Comparison of ENCODE assay signal across 9 cellular contexts in the genomic region with DNA sequence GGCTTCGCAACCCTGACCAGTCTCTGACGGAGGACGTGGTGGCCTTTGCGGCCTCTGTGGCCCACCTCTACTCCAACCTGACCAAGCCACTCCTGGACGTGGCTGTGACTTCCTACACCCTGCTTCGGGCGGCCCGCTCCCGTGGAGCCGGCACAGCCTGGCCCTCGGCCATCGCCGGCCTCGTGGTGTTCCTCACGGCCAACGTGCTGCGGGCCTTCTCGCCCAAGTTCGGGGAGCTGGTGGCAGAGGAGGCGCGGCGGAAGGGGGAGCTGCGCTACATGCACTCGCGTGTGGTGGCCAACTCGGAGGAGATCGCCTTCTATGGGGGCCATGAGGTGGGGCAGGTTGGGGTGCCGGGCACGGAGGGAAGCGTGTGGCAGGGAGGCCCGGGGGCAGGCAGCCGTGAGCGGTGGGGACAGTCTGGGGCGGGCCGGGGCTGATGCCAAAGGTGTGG. TPM values are rescaled to one million over a fixed set of nuclear protein-coding genes. Genes with fewer than 3 reads are reported as not detected.
DNase-seq lines count a peak whose midpoint lies in the region; ATAC-seq, FAIRE-seq and TF ChIP-seq lines count a peak whose summit lies in the region.
"Had no signal": no experiment of that assay in that cellular context is flagged by ENCODE, and none has a peak within 500 bp of the region (broad histone marks: within the 10 kb centered on the region; RNA-seq: fewer than 3 reads in every experiment).

No MANE protein-coding gene starts in this region.

- FAIRE-seq in pancreas (lab: Jason Lieb, UNC) (no peak), GM12891 (lab: Jason Lieb, UNC) (no peak)

- no peak for ATAC-seq in effector memory CD8-positive, alpha-beta T cell (replicated peaks)
- ATAC-seq in pancreas, result no peak

- WGBS in pancreas, 2 donors, result 33 to 73% methylated on average over 35 of the region's 35 CpGs

- peaks cover 44% of the 10 kb centered on the region for H3K4me1 Mint-ChIP-seq in CD14-positive monocyte
- peaks cover 14 to 22% of the 10 kb centered on the region in 2 donors for H3K4me1 Mint-ChIP-seq in effector memory CD8-positive, alpha-beta T cell (ENCODE audit: low read depth in 2 of 2)

- H3K4me1 ChIP-seq in OCI-LY7 (ENCODE audit: insufficient read depth, low read length, poor library complexity, severe bottlenecking), result peaks cover 50% of the 10 kb centered on the region
- H3K4me1 ChIP-seq in pancreas, result peaks cover 0 to 13% (median 7%) of the 10 kb centered on the region in 3 donors

- H3K9me3 Mint-ChIP-seq in CD14-positive monocyte, result peaks cover 0 to 20% (median 6%) of the 10 kb centered on the region in 7 donors
- H3K9me3 Mint-ChIP-seq in effector memory CD8-positive, alpha-beta T cell, result no peaks in the 10 kb centered on the region

- POLR2A ChIA-PET in OCI-LY7 (lab: Charles Lee), result no interaction called here

- no peak overlapping the region for H2AFZ ChIP-seq in OCI-LY7 (ENCODE audit: low read length)

- H3K4me2 ChIP-seq in OCI-LY7 (ENCODE audit: low read length), result peak overlapping the region; percentile 74

- H3K79me2 ChIP-seq in OCI-LY7 (ENCODE audit: insufficient read depth, low read depth, low read length), result peaks cover 22% of the 10 kb centered on the region; the same call in 1 of the 2 replicates

- intact Hi-C loops in CD14-positive monocyte (cut with micrococcal nuclease), result no loop called here
- intact Hi-C loops in OCI-LY7 (cut with micrococcal nuclease; ENCODE audit: unreplicated experiment), result no loop called here
- intact Hi-C loops in pancreas (cut with DNase I), result no loop called here

- H3K36me3 ChIP-seq in OCI-LY7 (ENCODE audit: insufficient read depth, low read length) (peaks cover 14% of the 10 kb centered on the region), pancreas (no peaks in the 10 kb centered on the region)

- BruUV-seq in OCI-LY7 (replicated peaks; lab: Mats Ljungman, UMichigan), result no TSS peak

- peak overlapping the region; percentile 85 for H3K4me3 ChIP-seq in OCI-LY7 (ENCODE audit: low read depth, low read length, poor library complexity, severe bottlenecking)
- peak overlapping the region in 3 of 4 donors; percentile 16 to 56 (median 55) for H3K4me3 ChIP-seq in pancreas

- no peaks in the 10 kb centered on the region for H3K27me3 ChIP-seq in pancreas

- H3K9me2 ChIP-seq in OCI-LY7 (ENCODE audit: insufficient read depth, low read length), result no peaks in the 10 kb centered on the region

- H3K27ac ChIP-seq in OCI-LY7 (ENCODE audit: low read depth, low read length, poor library complexity, severe bottlenecking), result no peak overlapping the region
- H3K27ac ChIP-seq in pancreas, result peak overlapping the region; percentile 46 to 82 (median 74)

- H3K27ac Mint-ChIP-seq in CD14-positive monocyte, result peak overlapping the region; percentile 84 to 93 (median 92)
- H3K27ac Mint-ChIP-seq in effector memory CD8-positive, alpha-beta T cell, result no peak overlapping the region

- TF ChIP-seq CTCF in CD14-positive monocyte (IDR thresholded peaks at IDR 0.05), result no peak
- no peak for TF ChIP-seq CTCF in OCI-LY7 (conservative IDR thresholded peaks at IDR 0.05; ENCODE audit: low read length)
- no peak for TF ChIP-seq CTCF in pancreas (IDR thresholded peaks at IDR 0.05)

- CTCF ChIA-PET in OCI-LY7 (lab: Charles Lee; ENCODE audit: unreplicated experiment), result no interaction called here

- no peak for TF ChIP-seq POLR2A in GM12891 (IDR thresholded peaks at IDR 0.05; ENCODE audit: low read depth, low read length)

- H3K36me3 Mint-ChIP-seq in CD14-positive monocyte, result peaks cover 14 to 24% of the 10 kb centered on the region in 2 donors
- peaks cover 14% of the 10 kb centered on the region for H3K36me3 Mint-ChIP-seq in effector memory CD8-positive, alpha-beta T cell (ENCODE audit: insufficient read depth)

- no peak for DNase-seq in CD14-positive monocyte (ENCODE audit: low spot score)
- no peak for DNase-seq in OCI-LY7 (ENCODE audit: low spot score)
- DNase-seq in effector memory CD8-positive, alpha-beta T cell, result no peak
- DNase-seq in pancreas, result peak in 4 of 6 donors; percentile 26 to 65 (median 50)
- DNase-seq in ureter (ENCODE audit: low spot score), result no peak
- DNase-seq in NCI-H2029 treated with DMSO at 0.1 percent for 48 hours (lab: John Stamatoyannopoulos, UW), result no peak
- no peak for DNase-seq in NCI-H146 (lab: John Stamatoyannopoulos, UW)
- DNase-seq in GM12891 (ENCODE audit: insufficient read length, low spot score), result no peak
- DNase-seq: NCI-H345 had no signal

- H4K20me1 ChIP-seq in OCI-LY7 (ENCODE audit: insufficient read depth, low read length), result no peaks in the 10 kb centered on the region

- H3K27me3 Mint-ChIP-seq in CD14-positive monocyte (ENCODE audit: low read depth in 3 of 3), result peaks cover 0 to 3% (median 0%) of the 10 kb centered on the region in 3 donors
- H3K27me3 Mint-ChIP-seq in effector memory CD8-positive, alpha-beta T cell, result no peaks in the 10 kb centered on the region

- H3K4me3 Mint-ChIP-seq in CD14-positive monocyte, result peak overlapping the region; percentile 73 to 78
- H3K4me3 Mint-ChIP-seq in effector memory CD8-positive, alpha-beta T cell, result peak overlapping the region; percentile 10 to 80

- H3K9me3 ChIP-seq in OCI-LY7 (ENCODE audit: low read length) (no peaks in the 10 kb centered on the region), pancreas (no peaks in the 10 kb centered on the region)

TF ChIP-seq in GM12891, 5 proteins besides CTCF, POLR2A, EP300 and RAD21:
- no peak for TF ChIP-seq PAX5 (IDR thresholded peaks at IDR 0.05; ENCODE audit: insufficient read depth, low read length, severe bottlenecking)
- TF ChIP-seq TAF1 (IDR thresholded peaks at IDR 0.05; ENCODE audit: low read depth, low read length), result no peak
- TF ChIP-seq SPI1 (IDR thresholded peaks at IDR 0.05; ENCODE audit: low read depth, low read length), result no peak
- no peak for TF ChIP-seq POLR2AphosphoS5 (IDR thresholded peaks at IDR 0.05; ENCODE audit: low read depth, low read length)
- TF ChIP-seq POU2F2 (IDR thresholded peaks at IDR 0.05; ENCODE audit: low read depth, low read length), result no peak

RNA-seq across cellular contexts. Expression of a gene that starts 1.2 kb away (rescaled TPM):
- polyA plus RNA-seq in CD14-positive monocyte (1 to 10 TPM; 5.6 to 5.8 TPM), pancreas (10 to 100 TPM in 1 of 2 donors, 1 to 10 TPM in 1; 6.7 to 11.9 TPM)
- total RNA-seq in OCI-LY7 (2014; rRNA removed; shearing (Covaris generic)), result 2.7 and 6.9 TPM in 2 replicates
- total RNA-seq in OCI-LY7 (2022) (8.8 TPM in 2 replicates), pancreas (10 to 100 TPM in 3 of 6 donors, 1 to 10 TPM in 3; 5.8 to 13.2 (median 9.8) TPM), ureter (15.1 TPM)
- polyA plus RNA-seq in GM12891 (2012; ENCODE audit: low read depth, missing spikeins), result 2.1 TPM

RNA-seq across cellular contexts. Expression of a gene that starts 1.7 kb away (rescaled TPM):
- polyA plus RNA-seq in CD14-positive monocyte (100 to 1,000 TPM; 288 to 294 TPM), pancreas (10 to 100 TPM; 66.3 to 90.1 TPM)
- 43.0 and 47.0 TPM in 2 replicates for total RNA-seq in OCI-LY7 (2014; rRNA removed; shearing (Covaris generic))
- total RNA-seq in OCI-LY7 (2022) (69.3 and 72.0 TPM in 2 replicates), pancreas (100 to 1,000 TPM in 2 of 6 donors, 10 to 100 TPM in 4; 72.2 to 118 (median 88.4) TPM), ureter (315 TPM)
- polyA plus RNA-seq in GM12891 (2012; ENCODE audit: low read depth, missing spikeins), result 105 TPM

RNA-seq across cellular contexts. Expression of a gene that starts 38.1 kb away (rescaled TPM):
- polyA plus RNA-seq in CD14-positive monocyte (under 1 TPM; 0.23 to 0.85 TPM), pancreas (10 to 100 TPM; 12.3 to 14.4 TPM)
- not detected in 2 replicates for total RNA-seq in OCI-LY7 (2014; rRNA removed; shearing (Covaris generic))
- total RNA-seq in OCI-LY7 (2022) (not detected in 2 replicates), pancreas (10 to 100 TPM in 4 of 6 donors, 1 to 10 TPM in 2; 8.4 to 15.8 (median 11.1) TPM), ureter (70.3 TPM)
- 3.0 TPM for polyA plus RNA-seq in GM12891 (2012; ENCODE audit: low read depth, missing spikeins)

RNA-seq across cellular contexts. Expression of a gene that starts 38.2 kb away (rescaled TPM):
- not detected for polyA plus RNA-seq in CD14-positive monocyte
- not detected in 2 replicates for total RNA-seq in OCI-LY7 (2014; rRNA removed; shearing (Covaris generic))
- total RNA-seq in OCI-LY7 (2022), result not detected in 2 replicates
- 1 to 10 TPM; 4.0 to 9.0 (median 5.2) TPM for total RNA-seq in pancreas
- polyA plus RNA-seq in pancreas, result 10 to 100 TPM; 22.9 to 28.6 TPM
- total RNA-seq in ureter, result 42.8 TPM
- 0.03 TPM for polyA plus RNA-seq in GM12891 (2012; ENCODE audit: low read depth, missing spikeins)

RNA-seq across cellular contexts. Expression of a gene that starts 52.2 kb away (rescaled TPM):
- polyA plus RNA-seq in CD14-positive monocyte, result not detected
- total RNA-seq in OCI-LY7 (2014; rRNA removed; shearing (Covaris generic)), result 0.19 and 1.1 TPM in 2 replicates
- not detected in 2 replicates for total RNA-seq in OCI-LY7 (2022)
- under 1 TPM in 3 of 6 donors, not detected in 3; 0.35 to 0.67 (median 0.49) TPM for total RNA-seq in pancreas
- under 1 TPM; 0.28 to 0.99 TPM for polyA plus RNA-seq in pancreas
- total RNA-seq in ureter, result 12.3 TPM
- polyA plus RNA-seq in GM12891 (2012; ENCODE audit: low read depth, missing spikeins), result 2.8 TPM

Comparison
In these comparisons a context has a peak if more than half of its experiments do, and no peak if none do; other contexts are left out.
1. DNase-seq: peak in pancreas (4 of 6); none in CD14-positive monocyte (single experiment), OCI-LY7 (single experiment), effector memory CD8-positive, alpha-beta T cell (0 of 3), ureter (single experiment), NCI-H2029 treated with DMSO at 0.1 percent for 48 hours (single experiment), NCI-H146 (single experiment) and GM12891 (single experiment).
2. H3K27ac Mint-ChIP-seq: peak in CD14-positive monocyte (7 of 7); none in effector memory CD8-positive, alpha-beta T cell (0 of 2).
3. RNA of a gene that starts 38.1 kb away (total RNA-seq): 70.3 TPM in ureter (single experiment) and 8.4 to 15.8 TPM in pancreas; not detected in OCI-LY7; every median in the first group is over 4 times any median in the second.